In the genomic region with DNA sequence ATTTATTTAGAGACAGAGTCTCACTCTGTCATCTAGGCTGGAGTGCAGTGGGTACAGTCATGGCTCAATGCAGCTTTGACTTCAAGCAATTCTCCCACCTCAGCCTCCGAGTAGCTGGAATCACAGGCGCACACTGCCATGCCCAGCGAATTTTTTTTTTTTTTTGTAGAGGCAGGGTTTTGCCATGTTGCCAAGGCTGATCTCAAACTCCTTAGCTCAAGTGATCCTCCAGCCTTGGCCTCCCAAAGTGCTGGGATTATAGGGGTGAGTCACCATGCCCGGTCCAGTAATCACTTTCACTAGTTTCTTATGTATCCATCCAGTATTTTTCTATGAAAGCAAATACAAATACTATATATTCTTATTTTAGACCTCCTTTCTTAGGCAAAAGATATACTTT, we compare ENCODE assay signal across 23 cellular contexts. TPM values are rescaled to one million over a fixed set of nuclear protein-coding genes. Genes with fewer than 3 reads are reported as not detected.
DNase-seq lines count a peak whose midpoint lies in the region; ATAC-seq and TF ChIP-seq lines count a peak whose summit lies in the region.
"Had no signal": no experiment of that assay in that cellular context is flagged by ENCODE, and none has a peak within 500 bp of the region (broad histone marks: within the 10 kb centered on the region; RNA-seq: fewer than 3 reads in every experiment).

No MANE protein-coding gene starts in this region.

- TF ChIP-seq CTCF in chondrocyte (IDR thresholded peaks at IDR 0.05) (no peak), psoas muscle (IDR thresholded peaks at IDR 0.05) (no peak), ovary (IDR thresholded peaks at IDR 0.05) (no peak)

- ATAC-seq in psoas muscle = no peak
- ATAC-seq: HCT116, left colon, WTC11 had no signal

- H3K4me3 ChIP-seq in psoas muscle (no peak overlapping the region), ovary (no peak overlapping the region)

- WGBS in psoas muscle, 3 donors = 65 to 83% (median 68%) methylated on average over 4 of the region's 4 CpGs
- 86 to 94% (median 88%) methylated on average over 4 of the region's 4 CpGs for WGBS in ovary, 3 donors

- H3K4me3 Mint-ChIP-seq in chondrocyte (ENCODE audit: unreplicated experiment) = no peak overlapping the region
- H3K4me3 Mint-ChIP-seq: activated CD4-positive, alpha-beta memory T cell treated with anti-CD3 and anti-CD28 coated beads, Interleukin-2, amount 10 ng/mL, durations not matched to agents 7 days and 5 days; neural crest cell; WTC11 had no signal

- H3K27me3 ChIP-seq in psoas muscle (ENCODE audit: insufficient read depth in 3 of 3, low read length in 2 of 3) (no peaks in the 10 kb centered on the region), ovary (no peaks in the 10 kb centered on the region)

- no peak for TF ChIP-seq EP300 in ovary (IDR thresholded peaks at IDR 0.05)

- peaks cover 11% of the 10 kb centered on the region for H3K9me3 Mint-ChIP-seq in chondrocyte (ENCODE audit: low read depth)

- intact Hi-C loops in psoas muscle (cut with DNase I) (no loop called here), ovary (cut with DNase I) (no loop called here)

- peak overlapping the region; percentile 97 for H3K27ac Mint-ChIP-seq in chondrocyte (ENCODE audit: unreplicated experiment)
- H3K27ac Mint-ChIP-seq: activated CD4-positive, alpha-beta memory T cell treated with anti-CD3 and anti-CD28 coated beads, Interleukin-2, amount 10 ng/mL, durations not matched to agents 7 days and 5 days; WTC11 had no signal

- H3K36me3 Mint-ChIP-seq in chondrocyte (ENCODE audit: low read depth) = peaks cover 4% of the 10 kb centered on the region

- TF ChIP-seq POLR2A in ovary (IDR thresholded peaks at IDR 0.05) = no peak

- H3K9me3 ChIP-seq in psoas muscle (peaks cover 12% of the 10 kb centered on the region), ovary (no peaks in the 10 kb centered on the region)

- DNase-seq in A172 (ENCODE audit: low spot score) (peak; percentile 21), HCEC 1CT (peak; percentile 32), chondrocyte (ENCODE audit: low spot score) (no peak), psoas muscle (no peak), inferior parietal cortex (ENCODE audit: extremely low spot score) (no peak), ovary (no peak), mesenteric fat pad (ENCODE audit: low spot score) (no peak), GM03348 (ENCODE audit: low spot score) (no peak)
- DNase-seq: activated CD4-positive, alpha-beta memory T cell treated with anti-CD3 and anti-CD28 coated beads, Interleukin-2, amount 10 ng/mL, durations not matched to agents 7 days and 5 days; activated naive CD4-positive, alpha-beta T cell; amniotic stem cell; caudate nucleus; Kasumi-1; left colon; NCI-H510A treated with DMSO at 0.1 percent for 48 hours had no signal

- peaks cover 45% of the 10 kb centered on the region for H3K4me1 ChIP-seq in psoas muscle
- H3K4me1 ChIP-seq in ovary (ENCODE audit: insufficient read depth) = peaks cover 7% of the 10 kb centered on the region

- peaks cover 25% of the 10 kb centered on the region for H3K4me1 Mint-ChIP-seq in chondrocyte (ENCODE audit: low read depth)

- H3K36me3 ChIP-seq in psoas muscle (ENCODE audit: insufficient read depth in 1 of 2, low read depth in 1 of 2) (peaks cover 0 to 9% of the 10 kb centered on the region in 2 donors), ovary (no peaks in the 10 kb centered on the region)

- H3K27me3 Mint-ChIP-seq in chondrocyte (ENCODE audit: low read depth) = no peaks in the 10 kb centered on the region
- H3K27me3 Mint-ChIP-seq: progenitor cell of endocrine pancreas had no signal

- H3K27ac ChIP-seq in psoas muscle (peak overlapping the region; percentile 89), ovary (no peak overlapping the region)
- H3K27ac ChIP-seq: C4-2B, epithelial cell of prostate had no signal

RNA-seq across cellular contexts. Expression of gene PRKAG3, which starts 24.0 kb away (rescaled TPM):
- total RNA-seq in A172 (2014; rRNA removed; shearing (Covaris generic)) = not detected in 2 replicates
- total RNA-seq in chondrocyte (not detected in 3 replicates), psoas muscle (100 to 1,000 TPM in 1 of 4 donors, 10 to 100 TPM in 3; 22.0 to 187 (median 59.9) TPM), ovary (under 1 TPM in 2 of 7 donors, not detected in 5; 0.11 to 0.32 TPM), mesenteric fat pad (not detected)
- polyA plus RNA-seq in psoas muscle (10 to 100 TPM in 2 of 3 donors, 1 to 10 TPM in 1; 9.2 to 60.2 (median 58.5) TPM), ovary (not detected)
- total RNA-seq: activated CD4-positive, alpha-beta memory T cell treated with anti-CD3 and anti-CD28 coated beads, Interleukin-2, amount 10 ng/mL, durations not matched to agents 7 days and 5 days; left colon; mucosa of gallbladder; neural crest cell; progenitor cell of endocrine pancreas; T-helper 2 cell treated with Interferon-gamma antibody and Interleukin-4, amounts not matched to agents 100 ng/mL and 5 ng/mL, for 36 hours; WTC11 had no signal

RNA-seq across cellular contexts. Expression of gene CYP27A1, which starts 25.7 kb away (rescaled TPM):
- 0.07 TPM in 1 of 2 replicates, not detected in the other for total RNA-seq in A172 (2014; rRNA removed; shearing (Covaris generic))
- total RNA-seq in chondrocyte = 1.7 to 5.2 TPM (median 4.7 TPM) in 3 replicates
- total RNA-seq in psoas muscle = 10 to 100 TPM; 23.4 to 48.4 (median 45.9) TPM
- 10 to 100 TPM in 2 of 3 donors, 1 to 10 TPM in 1; 9.3 to 32.0 (median 18.4) TPM for polyA plus RNA-seq in psoas muscle
- total RNA-seq in ovary = 10 to 100 TPM; 22.0 to 59.5 (median 34.4) TPM
- 10 to 100 TPM; 30.0 to 39.0 TPM for polyA plus RNA-seq in ovary
- total RNA-seq in mesenteric fat pad = 20.5 TPM
- total RNA-seq: activated CD4-positive, alpha-beta memory T cell treated with anti-CD3 and anti-CD28 coated beads, Interleukin-2, amount 10 ng/mL, durations not matched to agents 7 days and 5 days had no signal

RNA-seq across cellular contexts. Expression of gene WNT6, which starts 52.0 kb away (rescaled TPM):
- total RNA-seq in A172 (2014; rRNA removed; shearing (Covaris generic)) = 0.24 TPM in 1 of 2 replicates, not detected in the other
- total RNA-seq in chondrocyte (not detected in 3 replicates), psoas muscle (1 to 10 TPM in 1 of 4 donors, under 1 TPM in 3; 0.12 to 1.0 (median 0.48) TPM), ovary (1 to 10 TPM; 1.1 to 4.5 (median 2.0) TPM), mesenteric fat pad (0.90 TPM)
- polyA plus RNA-seq in psoas muscle (under 1 TPM; 0.05 to 0.20 (median 0.20) TPM), ovary (1 to 10 TPM in 1 of 2 donors, under 1 TPM in 1; 0.13 to 2.9 TPM)
- total RNA-seq: activated CD4-positive, alpha-beta memory T cell treated with anti-CD3 and anti-CD28 coated beads, Interleukin-2, amount 10 ng/mL, durations not matched to agents 7 days and 5 days; neural crest cell; T-helper 2 cell treated with Interferon-gamma antibody and Interleukin-4, amounts not matched to agents 100 ng/mL and 5 ng/mL, for 36 hours; WTC11 had no signal

Comparison
In these comparisons a context has a peak if more than half of its experiments do, and no peak if none do; other contexts are left out.
1. DNase-seq: peak in A172 (single experiment) and HCEC 1CT (single experiment); none in chondrocyte (single experiment), psoas muscle (0 of 2), inferior parietal cortex (single experiment), ovary (0 of 5), mesenteric fat pad (single experiment) and GM03348 (single experiment).
2. RNA of gene PRKAG3, which starts 24.0 kb away (total RNA-seq): 22.0 to 187 TPM in psoas muscle; not detected in A172, not detected in chondrocyte, 0.11 to 0.32 TPM in ovary and not detected in mesenteric fat pad (single experiment); every median in the first group is over 10 times any median in the second.